12 cellular contexts compared by ENCODE assay signal in genomic region chr14:100191584-100192249, GRCh38. TPM values are rescaled to one million over a fixed set of nuclear protein-coding genes. Genes with fewer than 3 reads are reported as not detected.
DNase-seq lines count a peak whose midpoint lies in the region; ATAC-seq and TF ChIP-seq lines count a peak whose summit lies in the region.
"Had no signal": no experiment of that assay in that cellular context is flagged by ENCODE, and none has a peak within 500 bp of the region (broad histone marks: within the 10 kb centered on the region; RNA-seq: fewer than 3 reads in every experiment).

No MANE protein-coding gene starts in this region.

- WGBS in psoas muscle, 3 donors = 57 to 68% (median 58%) methylated on average over 14 of the region's 14 CpGs

- POLR2A ChIA-PET in MCF 10A (lab: Yijun Ruan, JAX) = interaction anchor here (1.1 to 2.9 kb wide), 8 partner anchors 12 to 217 kb away, joined by 3 to 31 read pairs (median 6); no protein-coding TSS in a partner anchor

- no TSS peak for BruUV-seq in MCF 10A (replicated peaks; lab: Mats Ljungman, UMichigan)

- H3K27ac ChIP-seq in 22Rv1 = peak overlapping the region; percentile 67; the same call in 1 of the 2 replicates
- peak overlapping the region; percentile 75 for H3K27ac ChIP-seq in psoas muscle

- H3K27ac Mint-ChIP-seq in MCF 10A (ENCODE audit: low read depth, unreplicated experiment) = peak overlapping the region; percentile 89
- H3K27ac Mint-ChIP-seq in T-helper 2 cell treated with Interferon-gamma antibody and Interleukin-4, amounts not matched to agents 5 μg/mL and 100 μg/mL, for 36 hours = no peak overlapping the region

- no peak for DNase-seq in Jurkat, Clone E6-1 (ENCODE audit: low read depth, low spot score)
- no peak for DNase-seq in MCF 10A (ENCODE audit: unreplicated experiment)
- DNase-seq in psoas muscle = no peak
- DNase-seq in NCI-H1436 (lab: John Stamatoyannopoulos, UW) = no peak
- DNase-seq in T-helper 2 cell treated with Interferon-gamma antibody and Interleukin-4, amounts not matched to agents 5 μg/mL and 100 μg/mL, for 36 hours (ENCODE audit: low spot score) = no peak
- DNase-seq: CD4-positive, CD25-positive, alpha-beta regulatory T cell; HFFc6; NCI-H526 had no signal

- H3K4me1 Mint-ChIP-seq in MCF 10A (ENCODE audit: insufficient read depth, unreplicated experiment) = peaks cover 11% of the 10 kb centered on the region
- peaks cover 10% of the 10 kb centered on the region for H3K4me1 Mint-ChIP-seq in T-helper 2 cell treated with Interferon-gamma antibody and Interleukin-4, amounts not matched to agents 5 μg/mL and 100 μg/mL, for 36 hours (ENCODE audit: low read depth)

- H3K36me3 Mint-ChIP-seq in MCF 10A (ENCODE audit: insufficient read depth, unreplicated experiment) = no peaks in the 10 kb centered on the region
- H3K36me3 Mint-ChIP-seq in T-helper 2 cell treated with Interferon-gamma antibody and Interleukin-4, amounts not matched to agents 5 μg/mL and 100 μg/mL, for 36 hours (ENCODE audit: low read depth) = no peaks in the 10 kb centered on the region
- H3K36me3 Mint-ChIP-seq: CD4-positive, CD25-positive, alpha-beta regulatory T cell had no signal

- H3K9me3 Mint-ChIP-seq in MCF 10A (ENCODE audit: unreplicated experiment) = no peaks in the 10 kb centered on the region
- no peaks in the 10 kb centered on the region for H3K9me3 Mint-ChIP-seq in T-helper 2 cell treated with Interferon-gamma antibody and Interleukin-4, amounts not matched to agents 5 μg/mL and 100 μg/mL, for 36 hours
- H3K9me3 Mint-ChIP-seq: CD4-positive, CD25-positive, alpha-beta regulatory T cell; HFFc6 had no signal

- CTCF ChIA-PET in MCF 10A (lab: Yijun Ruan, JAX) = interaction anchor here (0.6 to 4.6 kb wide), 25 partner anchors 12 to 284 kb away, joined by 3 to 68 read pairs (median 8); no protein-coding TSS in a partner anchor

- H3K9me3 ChIP-seq in psoas muscle = no peaks in the 10 kb centered on the region

- H3K4me3 Mint-ChIP-seq in MCF 10A (ENCODE audit: unreplicated experiment) = peak overlapping the region; percentile 70
- H3K4me3 Mint-ChIP-seq in T-helper 2 cell treated with Interferon-gamma antibody and Interleukin-4, amounts not matched to agents 5 μg/mL and 100 μg/mL, for 36 hours = no peak overlapping the region

- H3K27me3 ChIP-seq in psoas muscle (ENCODE audit: insufficient read depth in 3 of 3, low read length in 2 of 3) = no peaks in the 10 kb centered on the region

- H3K4me3 ChIP-seq in Jurkat, Clone E6-1 (ENCODE audit: low read length) = peak overlapping the region; percentile 74
- peak overlapping the region; percentile 68 for H3K4me3 ChIP-seq in psoas muscle

- TF ChIP-seq CTCF in 22Rv1 (IDR thresholded peaks at IDR 0.05) = no peak
- TF ChIP-seq CTCF in MCF 10A (IDR thresholded peaks at IDR 0.05; ENCODE audit: unreplicated experiment) = no peak
- TF ChIP-seq CTCF in psoas muscle (IDR thresholded peaks at IDR 0.05) = no peak

- intact Hi-C loops in MCF 10A (cut with micrococcal nuclease) = loop anchor here (1.0 to 2.0 kb wide), 4 partner anchors 45 to 119 kb away; no protein-coding TSS in a partner anchor
- intact Hi-C loops in psoas muscle (cut with DNase I) = loop anchor here (1.0 to 5.0 kb wide), 3 partner anchors 209 to 459 kb away; no protein-coding TSS in a partner anchor

- ATAC-seq in psoas muscle (no peak), HG02610 (IDR thresholded peaks at IDR 0.05; ENCODE audit: unreplicated experiment) (no peak), HG02852 (IDR thresholded peaks at IDR 0.05; ENCODE audit: unreplicated experiment) (no peak)

- peaks cover 4% of the 10 kb centered on the region for H3K4me1 ChIP-seq in psoas muscle

- H3K36me3 ChIP-seq in psoas muscle (ENCODE audit: insufficient read depth in 1 of 2, low read depth in 1 of 2) = no peaks in the 10 kb centered on the region

- no peaks in the 10 kb centered on the region for H3K27me3 Mint-ChIP-seq in MCF 10A (ENCODE audit: insufficient read depth, unreplicated experiment)
- no peaks in the 10 kb centered on the region for H3K27me3 Mint-ChIP-seq in T-helper 2 cell treated with Interferon-gamma antibody and Interleukin-4, amounts not matched to agents 5 μg/mL and 100 μg/mL, for 36 hours (ENCODE audit: low read depth)
- H3K27me3 Mint-ChIP-seq: CD4-positive, CD25-positive, alpha-beta regulatory T cell had no signal

RNA-seq across cellular contexts. Expression of gene DEGS2, which starts 32.3 kb away (rescaled TPM):
- 5.5 TPM for polyA plus RNA-seq in Jurkat, Clone E6-1 (2012; ENCODE audit: insufficient read depth, insufficient read length)
- total RNA-seq in MCF 10A (2022) (0.07 and 0.39 TPM in 2 replicates), psoas muscle (under 1 TPM in 1 of 4 donors, not detected in 3; 0.11 TPM)
- polyA plus RNA-seq in psoas muscle = under 1 TPM; 0.04 to 0.39 (median 0.38) TPM
- total RNA-seq: CD4-positive, CD25-positive, alpha-beta regulatory T cell; HFFc6; T-helper 1 cell treated with Interleukin-12 subunit alpha and Interleukin-12 subunit beta and Interleukin-4 antibody, amounts not matched to agents 30 ng/mL and 1 ng/mL, for 36 hours had no signal

RNA-seq across cellular contexts. Expression of gene YY1, which starts 47.2 kb away (rescaled TPM):
- 135 TPM for polyA plus RNA-seq in Jurkat, Clone E6-1 (2012; ENCODE audit: insufficient read depth, insufficient read length)
- 66.7 and 73.3 TPM in 2 replicates for total RNA-seq in MCF 10A (2022)
- 10 to 100 TPM; 44.6 to 58.4 (median 53.3) TPM for total RNA-seq in psoas muscle
- polyA plus RNA-seq in psoas muscle = 10 to 100 TPM; 23.8 to 44.3 (median 34.7) TPM
